Comparison of ENCODE assay signal across 20 cellular contexts in genomic region chr20:64258071-64258823, GRCh38. TPM values are rescaled to one million over a fixed set of nuclear protein-coding genes. Genes with fewer than 3 reads are reported as not detected.
A peak's percentile ranks its signal among the peaks of the same experiment; 100 is the strongest.
DNase-seq lines count a peak whose midpoint lies in the region; ATAC-seq and TF ChIP-seq lines count a peak whose summit lies in the region.
"Had no signal": no experiment of that assay in that cellular context is flagged by ENCODE, and none has a peak within 500 bp of the region (broad histone marks: within the 10 kb centered on the region; RNA-seq: fewer than 3 reads in every experiment).

No MANE protein-coding gene starts in this region.

- no peaks in the 10 kb centered on the region for H4K20me1 ChIP-seq in hepatocyte (ENCODE audit: insufficient read depth, poor library complexity, severe bottlenecking)

- H3K27ac ChIP-seq in hepatocyte (no peak overlapping the region), psoas muscle (peak overlapping the region; percentile 30), right lobe of liver (no peak overlapping the region)
- H3K27ac ChIP-seq: upper lobe of left lung had no signal

- no peaks in the 10 kb centered on the region for H3K9me3 ChIP-seq in hepatocyte (ENCODE audit: low read depth)
- H3K9me3 ChIP-seq in psoas muscle: no peaks in the 10 kb centered on the region
- no peaks in the 10 kb centered on the region for H3K9me3 ChIP-seq in right lobe of liver
- H3K9me3 ChIP-seq: upper lobe of left lung had no signal

- peaks cover 62% of the 10 kb centered on the region for H3K79me2 ChIP-seq in hepatocyte

- H3K4me3 Mint-ChIP-seq in activated naive CD4-positive, alpha-beta T cell treated with anti-CD3 and anti-CD28 coated beads, Interleukin-2, amount 10 ng/mL, durations not matched to agents 7 days and 5 days: no peak overlapping the region
- H3K4me3 Mint-ChIP-seq: CD14-positive monocyte; stimulated activated memory B cell treated with anti-CD40 and anti-IgM and Interleukin-4, amounts not matched to agents 10 μg/mL and 1 μg/mL and 100 μg/mL, for 72 hours had no signal

- H3K9me2 ChIP-seq in hepatocyte (replicated peaks; ENCODE audit: insufficient read depth): no peaks in the 10 kb centered on the region

- no peak for TF ChIP-seq CTCF in hepatocyte (IDR thresholded peaks at IDR 0.05; ENCODE audit: poor library complexity)
- TF ChIP-seq CTCF in psoas muscle (IDR thresholded peaks at IDR 0.05): no peak
- TF ChIP-seq CTCF in right lobe of liver (IDR thresholded peaks at IDR 0.05): no peak

- H3K27ac Mint-ChIP-seq in activated naive CD4-positive, alpha-beta T cell treated with anti-CD3 and anti-CD28 coated beads, Interleukin-2, amount 10 ng/mL, durations not matched to agents 7 days and 5 days: peak overlapping the region; percentile 16
- H3K27ac Mint-ChIP-seq: activated CD8-positive, alpha-beta T cell treated with anti-CD3 and anti-CD28 coated beads for 36 hours; activated T-helper 2 cell treated with anti-CD3 and anti-CD28 coated beads, Interferon-gamma antibody, Interleukin-2, Interleukin-4, amounts not matched to agents 10 μg/mL and 5 μg/mL and 100 μg/mL, durations not matched to agents 14 hours and 24 hours and 36 hours; CD14-positive monocyte; stimulated activated memory B cell treated with anti-CD40 and anti-IgM and Interleukin-4, amounts not matched to agents 10 μg/mL and 1 μg/mL and 100 μg/mL, for 72 hours had no signal

- WGBS in hepatocyte (ENCODE audit: low lambda C conversion rate, missing lambda C conversion rate): 77% methylated on average over 9 of the region's 9 CpGs
- 68 to 77% (median 75%) methylated on average over 9 of the region's 9 CpGs for WGBS in psoas muscle, 3 donors
- WGBS in right lobe of liver (ENCODE audit: insufficient coverage, low coverage, low lambda C conversion rate, missing lambda C conversion rate): 89% methylated on average over 6 of the region's 9 CpGs

- H3K27me3 Mint-ChIP-seq in activated naive CD4-positive, alpha-beta T cell treated with anti-CD3 and anti-CD28 coated beads, Interleukin-2, amount 10 ng/mL, durations not matched to agents 7 days and 5 days: no peaks in the 10 kb centered on the region
- H3K27me3 Mint-ChIP-seq: activated CD8-positive, alpha-beta T cell treated with anti-CD3 and anti-CD28 coated beads for 36 hours; stimulated activated memory B cell treated with anti-CD40 and anti-IgM and Interleukin-4, amounts not matched to agents 10 μg/mL and 1 μg/mL and 100 μg/mL, for 72 hours had no signal

- intact Hi-C loops in psoas muscle (cut with DNase I) (no loop called here), right lobe of liver (cut with DNase I) (no loop called here)

- H3K36me3 ChIP-seq in hepatocyte (replicated peaks; ENCODE audit: insufficient read depth, low read depth) (no peaks in the 10 kb centered on the region), psoas muscle (ENCODE audit: insufficient read depth in 1 of 2, low read depth in 1 of 2) (no peaks in the 10 kb centered on the region), right lobe of liver (no peaks in the 10 kb centered on the region)

- ATAC-seq in psoas muscle: no peak
- ATAC-seq in right lobe of liver: no peak
- ATAC-seq in GM21526 (IDR thresholded peaks at IDR 0.05; ENCODE audit: low FRiP score, unreplicated experiment): no peak
- no peak for ATAC-seq in HG03342 (IDR thresholded peaks at IDR 0.05; ENCODE audit: unreplicated experiment)
- ATAC-seq: activated CD8-positive, alpha-beta T cell treated with anti-CD3 and anti-CD28 coated beads for 36 hours; stimulated activated memory B cell treated with anti-CD40 and anti-IgM and Interleukin-4, amounts not matched to agents 10 μg/mL and 1 μg/mL and 100 μg/mL, for 72 hours had no signal

- peak overlapping the region; percentile 96 for H3K4me2 ChIP-seq in hepatocyte

- CTCF ChIA-PET in activated naive CD4-positive, alpha-beta T cell treated with anti-CD3 and anti-CD28 coated beads, Interleukin-2, amount 10 ng/mL, durations not matched to agents 7 days and 5 days (lab: Charles Lee): interaction anchor here (1.4 to 3.0 kb wide), 2 partner anchors 17 to 28 kb away, joined by 3 to 14 read pairs; no protein-coding TSS in a partner anchor

- H3K27me3 ChIP-seq in hepatocyte: no peaks in the 10 kb centered on the region
- H3K27me3 ChIP-seq in psoas muscle (ENCODE audit: insufficient read depth in 3 of 3, low read length in 2 of 3): no peaks in the 10 kb centered on the region
- no peaks in the 10 kb centered on the region for H3K27me3 ChIP-seq in right lobe of liver
- H3K27me3 ChIP-seq: upper lobe of left lung had no signal

- H3K9me3 Mint-ChIP-seq in activated naive CD4-positive, alpha-beta T cell treated with anti-CD3 and anti-CD28 coated beads, Interleukin-2, amount 10 ng/mL, durations not matched to agents 7 days and 5 days: no peaks in the 10 kb centered on the region
- H3K9me3 Mint-ChIP-seq: activated CD8-positive, alpha-beta T cell treated with anti-CD3 and anti-CD28 coated beads for 36 hours; activated T-helper 2 cell treated with anti-CD3 and anti-CD28 coated beads, Interferon-gamma antibody, Interleukin-2, Interleukin-4, amounts not matched to agents 10 μg/mL and 5 μg/mL and 100 μg/mL, durations not matched to agents 14 hours and 24 hours and 36 hours; CD14-positive monocyte; stimulated activated memory B cell treated with anti-CD40 and anti-IgM and Interleukin-4, amounts not matched to agents 10 μg/mL and 1 μg/mL and 100 μg/mL, for 72 hours had no signal

- TF ChIP-seq POLR2A in right lobe of liver (IDR thresholded peaks at IDR 0.05): no peak

- H3K4me1 ChIP-seq in hepatocyte (ENCODE audit: insufficient read depth): peaks cover 35% of the 10 kb centered on the region
- peaks cover 65% of the 10 kb centered on the region for H3K4me1 ChIP-seq in psoas muscle
- H3K4me1 ChIP-seq in right lobe of liver: peaks cover 0 to 11% (median 0%) of the 10 kb centered on the region in 4 donors

- no peak overlapping the region for H2AFZ ChIP-seq in hepatocyte

- peaks cover 27% of the 10 kb centered on the region for H3K36me3 Mint-ChIP-seq in activated naive CD4-positive, alpha-beta T cell treated with anti-CD3 and anti-CD28 coated beads, Interleukin-2, amount 10 ng/mL, durations not matched to agents 7 days and 5 days

- H3K4me3 ChIP-seq in hepatocyte (no peak overlapping the region), psoas muscle (peak overlapping the region; percentile 10), right lobe of liver (no peak overlapping the region)
- H3K4me3 ChIP-seq: upper lobe of left lung had no signal

- DNase-seq in activated naive CD4-positive, alpha-beta T cell treated with anti-CD3 and anti-CD28 coated beads, Interleukin-2, amount 10 ng/mL, durations not matched to agents 7 days and 5 days: no peak
- no peak for DNase-seq in activated naive CD4-positive, alpha-beta T cell treated with anti-CD3 and anti-CD28 coated beads, Interleukin-2, amount 50 U/mL, for 16 hours
- DNase-seq in NCI-H82 (lab: John Stamatoyannopoulos, UW) (peak; percentile 91), hepatocyte (ENCODE audit: low spot score) (no peak), psoas muscle (no peak), right lobe of liver (no peak)
- DNase-seq: activated CD8-positive, alpha-beta T cell treated with anti-CD3 and anti-CD28 coated beads for 36 hours; anterior cingulate cortex; DMS79; effector memory CD4-positive, alpha-beta T cell; NCI-H1417; NK-92 treated with Interleukin-12 subunit alpha and Interleukin-12 subunit beta, amount 100 ng/mL, for 24 hours; stimulated activated CD4-positive, alpha-beta T cell treated with anti-CD3 and anti-CD28 coated beads, Interleukin-15, amount 100 ng/mL, for 24 hours; SW 1271; upper lobe of left lung had no signal

- H3K4me1 Mint-ChIP-seq in activated naive CD4-positive, alpha-beta T cell treated with anti-CD3 and anti-CD28 coated beads, Interleukin-2, amount 10 ng/mL, durations not matched to agents 7 days and 5 days: peaks cover 62% of the 10 kb centered on the region

RNA-seq across cellular contexts. Expression of gene PCMTD2, which starts 2.7 kb away (rescaled TPM):
- total RNA-seq in hepatocyte (68.4 and 79.2 TPM in 2 replicates), psoas muscle (10 to 100 TPM; 37.7 to 47.3 (median 41.7) TPM), right lobe of liver (10 to 100 TPM; 24.5 to 39.7 (median 28.6) TPM)
- polyA plus RNA-seq in hepatocyte (37.7 and 38.4 TPM in 2 replicates), psoas muscle (10 to 100 TPM; 11.7 to 37.8 (median 17.4) TPM)
